8 cellular contexts compared by ENCODE assay signal in genomic region chr11:119320593-119321524, GRCh38. TPM values are rescaled to one million over a fixed set of nuclear protein-coding genes. Genes with fewer than 3 reads are reported as not detected.
DNase-seq lines count a peak whose midpoint lies in the region; ATAC-seq, FAIRE-seq and TF ChIP-seq lines count a peak whose summit lies in the region.

No MANE protein-coding gene starts in this region.

- ATAC-seq in HG03354 (IDR thresholded peaks at IDR 0.05; ENCODE audit: poor library complexity, severe bottlenecking, unreplicated experiment) (peak; percentile 56), activated B cell treated with CpG ODN at 0.5 μM for 24 hours (ENCODE audit: low read depth) (peak; percentile 68)

- TF ChIP-seq RAD21 in H1 (IDR thresholded peaks at IDR 0.05 in 1 of 2, conservative IDR thresholded peaks at IDR 0.05 in 1 of 2; ENCODE audit: low read depth in 2 of 2, low read length in 2 of 2): no peak

- 0 out of 2 replicates have a peak overlapping the region, but pooled peaks have one; percentile 61 for H2BK20ac ChIP-seq in H1 (ENCODE audit: low read length)

- WGBS in H1 (ENCODE audit: extremely low coverage in 1 of 2, insufficient coverage in 1 of 2, insufficient read length in 1 of 2, insufficient replicate concordance in 2 of 2, low coverage in 1 of 2, low lambda C conversion rate in 2 of 2, missing lambda C conversion rate in 1 of 2), 2 experiments: 4% methylated on average over 15 of the region's 64 CpGs; no CpG with 5 or more reads in 1 of the 2 experiments
- 6% methylated on average over 29 of the region's 64 CpGs for WGBS in mesenchymal stem cell

- H2AFZ ChIP-seq in H1 (ENCODE audit: low read length) (peak overlapping the region; percentile 60; the same call in 1 of the 2 replicates), mesenchymal stem cell (ENCODE audit: low read depth, low read length) (peak overlapping the region; percentile 73)

- H2BK5ac ChIP-seq in H1 (ENCODE audit: low read depth, low read length): peak overlapping the region; percentile 91; the same call in 1 of the 2 replicates
- H2BK5ac ChIP-seq in mesenchymal stem cell (ENCODE audit: low read depth, low read length, poor library complexity, severe bottlenecking): no peak overlapping the region

- H3K27ac Mint-ChIP-seq in activated B cell treated with CpG ODN at 0.5 μM for 24 hours: no peak overlapping the region

- no peak for FAIRE-seq in H1 (lab: Jason Lieb, UNC)

- H3K4me3 Mint-ChIP-seq in activated B cell treated with CpG ODN at 0.5 μM for 24 hours: peak overlapping the region; percentile 85

- H3K9me3 ChIP-seq in AG04450 (ENCODE audit: control insufficient read depth, insufficient read depth, low read length) (no peaks in the 10 kb centered on the region; the same call in 1 of the 2 replicates), H1 (ENCODE audit: insufficient read depth in 2 of 2, low read depth in 1 of 2, low read length in 1 of 2) (no peaks in the 10 kb centered on the region), mesenchymal stem cell (ENCODE audit: control insufficient read depth, low read length) (no peaks in the 10 kb centered on the region)

- H3K4me1 Mint-ChIP-seq in activated B cell treated with CpG ODN at 0.5 μM for 24 hours: peaks cover 40% of the 10 kb centered on the region

- no peaks in the 10 kb centered on the region for H3K9me3 Mint-ChIP-seq in activated B cell treated with CpG ODN at 0.5 μM for 24 hours

- H3K4ac ChIP-seq in H1 (replicated peaks; ENCODE audit: insufficient read length, low read depth, low read length): peak overlapping the region; percentile 62
- H3K4ac ChIP-seq in mesenchymal stem cell (ENCODE audit: low read depth in 1 of 2, low read length in 2 of 2): peak overlapping the region; percentile 87 to 88

- H3K18ac ChIP-seq in H1 (ENCODE audit: extremely low read depth, low read length) (peak overlapping the region; percentile 85), mesenchymal stem cell (ENCODE audit: low read depth in 1 of 2, low read length in 2 of 2) (peak overlapping the region; percentile 74 to 95)

- H3K36me3 ChIP-seq in H1 (ENCODE audit: control insufficient read depth in 2 of 4, insufficient read depth in 4 of 4, low read length in 3 of 4) (no peaks in the 10 kb centered on the region), mesenchymal stem cell (ENCODE audit: control insufficient read depth in 1 of 2, insufficient read depth in 2 of 2, low read depth in 1 of 2, low read length in 2 of 2) (no peaks in the 10 kb centered on the region)

- H2BK15ac ChIP-seq in H1 (ENCODE audit: low read length): peak overlapping the region; percentile 72; the same call in 1 of the 2 replicates
- peak overlapping the region; percentile 99 for H2BK15ac ChIP-seq in mesenchymal stem cell (ENCODE audit: low read depth, poor library complexity, severe bottlenecking)

- H3K23ac ChIP-seq in H1 (ENCODE audit: insufficient read length) (no peak overlapping the region), mesenchymal stem cell (ENCODE audit: low read length in 2 of 2) (peak overlapping the region in 1 of 2 experiments; percentile 68)

- DNase-seq in AG04450 (ENCODE audit: low read depth, low spot score): no peak
- DNase-seq in activated B cell treated with CpG ODN at 0.5 μM for 24 hours: peak; percentile 47
- peak in 1 of 2 experiments; percentile 78 for DNase-seq in H1 (ENCODE audit: low read depth in 1 of 2, low spot score in 2 of 2)
- DNase-seq in mesenchymal stem cell: peak; percentile 82
- peak; percentile 62 for DNase-seq in superior temporal gyrus (ENCODE audit: extremely low spot score)
- no peak for DNase-seq in RKO (ENCODE audit: low spot score)

- peak overlapping the region; percentile 80; the same call in 1 of the 2 replicates for H2BK12ac ChIP-seq in H1 (ENCODE audit: low read depth, low read length)
- H2BK12ac ChIP-seq in mesenchymal stem cell (ENCODE audit: low read length in 2 of 2): peak overlapping the region; percentile 45 to 90

- TF ChIP-seq POLR2A in GM18951 (IDR thresholded peaks at IDR 0.05; ENCODE audit: extremely low read depth, insufficient read depth, insufficient read length): peak; percentile 71
- peak in 1 of 2 experiments; percentile 30; a peak in 1 of 3 replicates for TF ChIP-seq POLR2A in H1 (IDR thresholded peaks at IDR 0.05; ENCODE audit: control extremely low read depth in 1 of 2, low read depth in 2 of 2, low read length in 2 of 2)

- no peaks in the 10 kb centered on the region for H3K36me3 Mint-ChIP-seq in activated B cell treated with CpG ODN at 0.5 μM for 24 hours (ENCODE audit: low read depth)

- in situ Hi-C loops in GM18951 (cut with MboI; ENCODE audit: low sequenced_read_pairs, unreplicated experiment): no loop called here

- no peaks in the 10 kb centered on the region for H3K27me3 ChIP-seq in AG04450 (ENCODE audit: control insufficient read depth, insufficient read depth, low read length)
- H3K27me3 ChIP-seq in H1 (replicated peaks in 1 of 4; ENCODE audit: control insufficient read depth in 3 of 4, extremely low read depth in 1 of 4, insufficient read depth in 3 of 4, low read length in 3 of 4): peaks cover 1 to 29% (median 21%) of the 10 kb centered on the region in 4 experiments
- H3K27me3 ChIP-seq in mesenchymal stem cell (ENCODE audit: control insufficient read depth in 1 of 2, insufficient read depth in 1 of 2, low read length in 2 of 2): peaks cover 0 to 27% of the 10 kb centered on the region in 2 experiments

- H3K4me3 ChIP-seq in AG04450 (ENCODE audit: low read depth, low read length): peak overlapping the region; percentile 48
- H3K4me3 ChIP-seq in H1 (ENCODE audit: extremely low read depth in 1 of 4, insufficient read depth in 2 of 4, low read depth in 3 of 4, low read length in 4 of 4): peak overlapping the region; percentile 39 to 68 (median 54)
- H3K4me3 ChIP-seq in mesenchymal stem cell (ENCODE audit: insufficient read depth in 1 of 2, low read depth in 1 of 2, low read length in 2 of 2): peak overlapping the region; percentile 52 to 76

- H3K27ac ChIP-seq in AG04450 (ENCODE audit: low read depth, low read length) (peak overlapping the region; percentile 77), H1 (ENCODE audit: low read depth, low read length) (peak overlapping the region; percentile 20; the same call in 1 of the 2 replicates), mesenchymal stem cell (ENCODE audit: low read length, poor library complexity, severe bottlenecking) (peak overlapping the region; percentile 43)

- TF ChIP-seq CTCF in AG04450 (IDR thresholded peaks at IDR 0.05; ENCODE audit: low read depth, low read length): no peak
- no peak for TF ChIP-seq CTCF in activated B cell treated with CpG ODN at 0.5 μM for 24 hours (IDR thresholded peaks at IDR 0.05)
- TF ChIP-seq CTCF in H1 (IDR thresholded peaks at IDR 0.05; ENCODE audit: control extremely low read depth in 1 of 3, insufficient read depth in 1 of 3, low read depth in 1 of 3, low read length in 3 of 3): no peak

- H4K91ac ChIP-seq in H1 (replicated peaks; ENCODE audit: insufficient read length, low read length): peak overlapping the region; percentile 86
- peak overlapping the region; percentile 95 for H4K91ac ChIP-seq in mesenchymal stem cell (ENCODE audit: low read length)

- peak overlapping the region; percentile 59 for H4K5ac ChIP-seq in H1 (ENCODE audit: insufficient read length, low read depth, low read length)

- peak overlapping the region in 2 of 4 experiments; percentile 45; a peak in 5 of 7 replicates for H3K9ac ChIP-seq in H1 (replicated peaks in 1 of 4; ENCODE audit: extremely low read depth in 1 of 4, low read depth in 3 of 4, low read length in 3 of 4)
- H3K9ac ChIP-seq in mesenchymal stem cell (ENCODE audit: low read length): peak overlapping the region; percentile 81

- intact Hi-C loops in activated B cell treated with CpG ODN at 0.5 μM for 24 hours (cut with micrococcal nuclease): no loop called here

- peaks cover 11 to 43% (median 38%) of the 10 kb centered on the region in 4 experiments for H3K4me1 ChIP-seq in H1 (replicated peaks in 1 of 4; ENCODE audit: control insufficient read depth in 3 of 4, insufficient read depth in 4 of 4, low read length in 3 of 4)
- H3K4me1 ChIP-seq in mesenchymal stem cell (ENCODE audit: control insufficient read depth, insufficient read depth, low read depth, low read length): peaks cover 41% of the 10 kb centered on the region

- H3K4me2 ChIP-seq in H1 (ENCODE audit: insufficient read depth in 1 of 2, low read depth in 2 of 2, low read length in 2 of 2) (peak overlapping the region; percentile 83 to 97), mesenchymal stem cell (ENCODE audit: low read length, poor library complexity, severe bottlenecking) (peak overlapping the region; percentile 90)

- POLR2A ChIA-PET in AG04450 (lab: Yijun Ruan, JAX): interaction anchor here (0.6 to 2.6 kb wide), 5 partner anchors 13 to 156 kb away, joined by 3 to 34 read pairs (median 4); partner anchors contain the start of genes C1QTNF5, CBL and RNF26
- POLR2A ChIA-PET in activated B cell treated with CpG ODN at 0.5 μM for 24 hours (lab: Charles Lee): interaction anchor here (0.6 to 2.6 kb wide), 8 partner anchors 13 to 749 kb away, joined by 3 to 10 read pairs (median 3); partner anchors contain the start of genes C2CD2L and RNF26
- POLR2A ChIA-PET in H1 (lab: Charles Lee; ENCODE audit: partially characterized antibody): interaction anchor here (0.6 to 5.2 kb wide), 11 partner anchors 10 to 236 kb away, joined by 3 to 29 read pairs (median 5); partner anchors contain the start of genes C1QTNF5, CBL, HMBS and RNF26

- H3K14ac ChIP-seq in H1 (ENCODE audit: insufficient read length): no peak overlapping the region
- H3K14ac ChIP-seq in mesenchymal stem cell (ENCODE audit: low read length in 2 of 2): peak overlapping the region in 1 of 2 experiments; percentile 96

- no peak for TF ChIP-seq EP300 in H1 (IDR thresholded peaks at IDR 0.05; ENCODE audit: borderline replicate concordance in 1 of 2, low read depth in 2 of 2, low read length in 2 of 2)

- peaks cover 16% of the 10 kb centered on the region for H3K27me3 Mint-ChIP-seq in activated B cell treated with CpG ODN at 0.5 μM for 24 hours

- CTCF ChIA-PET in AG04450 (lab: Charles Lee) (interaction anchor here (0.6 to 8.8 kb wide), 16 partner anchors 12 to 226 kb away, joined by 3 to 161 read pairs (median 9); partner anchors contain the start of genes C1QTNF5, CBL and RNF26), activated B cell treated with CpG ODN at 0.5 μM for 24 hours (lab: Charles Lee) (interaction anchor here (1.0 to 4.6 kb wide), 7 partner anchors 10 to 171 kb away, joined by 3 to 38 read pairs (median 4); no protein-coding TSS in a partner anchor), H1 (lab: Charles Lee; ENCODE audit: partially characterized antibody) (interaction anchor here (0.6 to 16.8 kb wide), 27 partner anchors 11 to 264 kb away, joined by 3 to 415 read pairs (median 4); partner anchors contain the start of genes C1QTNF5, CBL, DPAGT1 and HYOU1)

- H2AK5ac ChIP-seq in H1 (ENCODE audit: low read depth, low read length) (no peak overlapping the region; the same call in 1 of the 2 replicates), mesenchymal stem cell (ENCODE audit: low read length, severe bottlenecking) (peak overlapping the region; percentile 18)

- peak overlapping the region; percentile 81 for H4K8ac ChIP-seq in H1 (ENCODE audit: extremely low read depth, insufficient read depth, low read length)
- H4K8ac ChIP-seq in mesenchymal stem cell (ENCODE audit: low read length): peak overlapping the region; percentile 92

- no peaks in the 10 kb centered on the region for H3K79me1 ChIP-seq in H1 (ENCODE audit: low read depth, low read length)
- H3K79me1 ChIP-seq in mesenchymal stem cell (replicated peaks; ENCODE audit: low read length, poor library complexity, severe bottlenecking): peaks cover 6% of the 10 kb centered on the region

- peaks cover 23% of the 10 kb centered on the region; the same call in 1 of the 2 replicates for H3K23me2 ChIP-seq in H1 (ENCODE audit: low read depth, low read length)

- H3K79me2 ChIP-seq in H1 (ENCODE audit: control insufficient read depth in 1 of 2, insufficient read depth in 2 of 2, low read length in 2 of 2): no peaks in the 10 kb centered on the region

- peak overlapping the region; percentile 24 for H2BK120ac ChIP-seq in H1 (replicated peaks; ENCODE audit: low read depth, low read length)
- H2BK120ac ChIP-seq in mesenchymal stem cell (ENCODE audit: low read depth, low read length): peak overlapping the region; percentile 12

- peaks cover 2% of the 10 kb centered on the region in 2 experiments for H4K20me1 ChIP-seq in H1 (replicated peaks in 1 of 2; ENCODE audit: control insufficient read depth in 1 of 2, insufficient read depth in 2 of 2, low read length in 2 of 2)

- H3K56ac ChIP-seq in H1 (replicated peaks; ENCODE audit: insufficient read length, low read depth, low read length): peak overlapping the region; percentile 64

RNA-seq across cellular contexts. Expression of gene MCAM, which starts 3.9 kb away (rescaled TPM):
- polyA plus RNA-seq in AG04450 (2011; rRNA removed) (41.9 and 53.4 TPM in 2 replicates), H1 (2011; rRNA removed) (32.2 and 63.2 TPM in 2 replicates)
- polyA minus RNA-seq in AG04450 (2011; rRNA and poly(A)+ RNA removed): 33.6 and 38.8 TPM in 2 replicates
- 0.15 and 0.20 TPM in 2 replicates for total RNA-seq in activated B cell treated with CpG ODN at 0.5 μM for 24 hours
- total RNA-seq in H1 (2021; fragmentation: NEBNext Ultra II Directional; extraction: Animal tissue kit (Norgen Biotek cat#: 25700)): 19.6 and 22.4 TPM in 2 replicates
- polyA plus RNA-seq in H1 (2011; cell fraction: cytosol; rRNA removed): 60.7 TPM
- 25.3 TPM for polyA plus RNA-seq in H1 (2011; cell fraction: nucleus; rRNA removed)
- 12.0 to 16.4 TPM (median 13.7 TPM) in 4 replicates for polyA plus RNA-seq in H1 (2012, experiment 1 of 2)
- polyA plus RNA-seq in H1 (2012, experiment 2 of 2): 12.7 TPM
- 28.6 TPM for polyA plus RNA-seq in H1 (2013, experiment 1 of 2)
- 28.6 TPM for polyA plus RNA-seq in H1 (2013, experiment 2 of 2)
- polyA minus RNA-seq in H1 (2011; rRNA and poly(A)+ RNA removed): 11.1 and 12.2 TPM in 2 replicates
- polyA minus RNA-seq in H1 (2011; cell fraction: cytosol; rRNA and poly(A)+ RNA removed): 11.2 TPM
- 19.3 TPM for polyA minus RNA-seq in H1 (2011; cell fraction: nucleus; rRNA and poly(A)+ RNA removed)
- 80.2 TPM for polyA plus RNA-seq in mesenchymal stem cell (2013, experiment 1 of 2)
- polyA plus RNA-seq in mesenchymal stem cell (2013, experiment 2 of 2): 77.3 TPM

RNA-seq across cellular contexts. Expression of gene RNF26, which starts 13.5 kb away (rescaled TPM):
- polyA plus RNA-seq in AG04450 (2011; rRNA removed): 27.1 and 35.3 TPM in 2 replicates
- polyA minus RNA-seq in AG04450 (2011; rRNA and poly(A)+ RNA removed): 38.4 and 59.5 TPM in 2 replicates
- total RNA-seq in activated B cell treated with CpG ODN at 0.5 μM for 24 hours: 20.1 and 21.2 TPM in 2 replicates
- total RNA-seq in H1 (2021; fragmentation: NEBNext Ultra II Directional; extraction: Animal tissue kit (Norgen Biotek cat#: 25700)): 82.7 and 86.6 TPM in 2 replicates
- polyA plus RNA-seq in H1 (2011; rRNA removed): 84.0 and 126 TPM in 2 replicates
- 70.2 TPM for polyA plus RNA-seq in H1 (2011; cell fraction: cytosol; rRNA removed)
- 78.5 TPM for polyA plus RNA-seq in H1 (2011; cell fraction: nucleus; rRNA removed)
- 62.6 to 82.3 TPM (median 76.8 TPM) in 4 replicates for polyA plus RNA-seq in H1 (2012, experiment 1 of 2)
- polyA plus RNA-seq in H1 (2012, experiment 2 of 2): 108 TPM
- 78.7 TPM for polyA plus RNA-seq in H1 (2013, experiment 1 of 2)
- polyA plus RNA-seq in H1 (2013, experiment 2 of 2): 85.7 TPM
- 91.8 and 114 TPM in 2 replicates for polyA minus RNA-seq in H1 (2011; rRNA and poly(A)+ RNA removed)
- 73.1 TPM for polyA minus RNA-seq in H1 (2011; cell fraction: cytosol; rRNA and poly(A)+ RNA removed)
- 59.0 TPM for polyA minus RNA-seq in H1 (2011; cell fraction: nucleus; rRNA and poly(A)+ RNA removed)
- 30.2 TPM for polyA plus RNA-seq in mesenchymal stem cell (2013, experiment 1 of 2)
- 30.5 TPM for polyA plus RNA-seq in mesenchymal stem cell (2013, experiment 2 of 2)

RNA-seq across cellular contexts. Expression of gene C1QTNF5, which starts 19.8 kb away (rescaled TPM):
- polyA plus RNA-seq in AG04450 (2011; rRNA removed): 8.3 and 10.9 TPM in 2 replicates
- polyA minus RNA-seq in AG04450 (2011; rRNA and poly(A)+ RNA removed): 4.3 and 4.9 TPM in 2 replicates
- total RNA-seq in activated B cell treated with CpG ODN at 0.5 μM for 24 hours: not detected in 2 replicates
- 1.5 and 2.2 TPM in 2 replicates for total RNA-seq in H1 (2021; fragmentation: NEBNext Ultra II Directional; extraction: Animal tissue kit (Norgen Biotek cat#: 25700))
- 2.7 and 3.4 TPM in 2 replicates for polyA plus RNA-seq in H1 (2011; rRNA removed)
- 3.0 TPM for polyA plus RNA-seq in H1 (2011; cell fraction: cytosol; rRNA removed)
- 3.0 TPM for polyA plus RNA-seq in H1 (2011; cell fraction: nucleus; rRNA removed)
- polyA plus RNA-seq in H1 (2012, experiment 1 of 2): 1.1 to 2.5 TPM (median 1.7 TPM) in 4 replicates
- 2.3 TPM for polyA plus RNA-seq in H1 (2012, experiment 2 of 2)
- 1.3 TPM for polyA plus RNA-seq in H1 (2013, experiment 1 of 2)
- polyA plus RNA-seq in H1 (2013, experiment 2 of 2): 1.5 TPM
- 0.73 and 0.76 TPM in 2 replicates for polyA minus RNA-seq in H1 (2011; rRNA and poly(A)+ RNA removed)
- polyA minus RNA-seq in H1 (2011; cell fraction: cytosol; rRNA and poly(A)+ RNA removed): 1.5 TPM
- polyA minus RNA-seq in H1 (2011; cell fraction: nucleus; rRNA and poly(A)+ RNA removed): 2.2 TPM
- polyA plus RNA-seq in mesenchymal stem cell (2013, experiment 1 of 2): 25.1 TPM
- polyA plus RNA-seq in mesenchymal stem cell (2013, experiment 2 of 2): 26.5 TPM

RNA-seq across cellular contexts. Expression of gene MFRP, which starts 25.6 kb away (rescaled TPM):
- polyA plus RNA-seq in AG04450 (2011; rRNA removed) (not detected in 2 replicates), H1 (2011; rRNA removed) (0.02 TPM in 2 replicates)
- not detected in 2 replicates for polyA minus RNA-seq in AG04450 (2011; rRNA and poly(A)+ RNA removed)
- not detected in 2 replicates for total RNA-seq in activated B cell treated with CpG ODN at 0.5 μM for 24 hours
- total RNA-seq in H1 (2021; fragmentation: NEBNext Ultra II Directional; extraction: Animal tissue kit (Norgen Biotek cat#: 25700)): not detected in 2 replicates
- polyA plus RNA-seq in H1 (2011; cell fraction: cytosol; rRNA removed): not detected
- polyA plus RNA-seq in H1 (2011; cell fraction: nucleus; rRNA removed): 0.09 TPM
- polyA plus RNA-seq in H1 (2012, experiment 1 of 2): not detected in 4 replicates
- polyA plus RNA-seq in H1 (2012, experiment 2 of 2): not detected
- 0.02 TPM for polyA plus RNA-seq in H1 (2013, experiment 1 of 2)
- 0.02 TPM for polyA plus RNA-seq in H1 (2013, experiment 2 of 2)
- polyA minus RNA-seq in H1 (2011; rRNA and poly(A)+ RNA removed): not detected in 2 replicates
- polyA minus RNA-seq in H1 (2011; cell fraction: cytosol; rRNA and poly(A)+ RNA removed): not detected
- not detected for polyA minus RNA-seq in H1 (2011; cell fraction: nucleus; rRNA and poly(A)+ RNA removed)
- polyA plus RNA-seq in mesenchymal stem cell (2013, experiment 1 of 2): not detected
- polyA plus RNA-seq in mesenchymal stem cell (2013, experiment 2 of 2): not detected

Comparison
In these comparisons a context has a peak if more than half of its experiments do, and no peak if none do; other contexts are left out.
1. DNase-seq: peak in activated B cell treated with CpG ODN at 0.5 μM for 24 hours (single experiment), mesenchymal stem cell (single experiment) and superior temporal gyrus (single experiment); none in AG04450 (single experiment) and RKO (single experiment).
2. H3K27ac ChIP-seq: peak in every context shown above with its lines; median percentile 77 in AG04450; 43 in mesenchymal stem cell; 20 in H1.
3. RNA of gene MCAM, which starts 3.9 kb away (total RNA-seq): 19.6 to 22.4 TPM in H1; 0.15 to 0.20 TPM in activated B cell treated with CpG ODN at 0.5 μM for 24 hours; every median in the first group is over 10 times any median in the second.
4. Peak in every context shown above with its lines, with median percentiles within 50 percentile points of each other: H3K4me3 ChIP-seq.